In genomic region chr5:174935854-174936474, GRCh38 we compare ENCODE assay signal across 8 cellular contexts.
DNase-seq lines count a peak whose midpoint lies in the region; FAIRE-seq and TF ChIP-seq lines count a peak whose summit lies in the region.

No MANE protein-coding gene starts in this region.

- H3K9ac ChIP-seq in endothelial cell of umbilical vein (replicated peaks; ENCODE audit: extremely low read depth, insufficient read depth, low read length): no peak overlapping the region

- H3K36me3 Mint-ChIP-seq in activated CD4-positive, alpha-beta T cell treated with anti-CD3 and anti-CD28 coated beads, Interleukin-2, amount 10 ng/mL, durations not matched to agents 7 days and 5 days (ENCODE audit: low read depth): no peaks in the 10 kb centered on the region

- POLR2A ChIA-PET in activated CD4-positive, alpha-beta T cell treated with anti-CD3 and anti-CD28 coated beads, Interleukin-2, amount 10 ng/mL, durations not matched to agents 7 days and 5 days (lab: Charles Lee): no interaction called here
- POLR2A ChIA-PET in endothelial cell of umbilical vein (lab: Charles Lee): no interaction called here

- no peak for TF ChIP-seq EP300 in suprapubic skin (IDR thresholded peaks at IDR 0.05)

- no peaks in the 10 kb centered on the region for H3K27me3 Mint-ChIP-seq in activated CD4-positive, alpha-beta T cell treated with anti-CD3 and anti-CD28 coated beads, Interleukin-2, amount 10 ng/mL, durations not matched to agents 7 days and 5 days

- H3K27me3 ChIP-seq in endothelial cell of umbilical vein (ENCODE audit: control insufficient read depth in 2 of 2, insufficient read depth in 2 of 2, low read length in 2 of 2) (no peaks in the 10 kb centered on the region), suprapubic skin (peaks cover 19% of the 10 kb centered on the region)

- H3K4me2 ChIP-seq in endothelial cell of umbilical vein (ENCODE audit: insufficient read depth, low read length): no peak overlapping the region

- WGBS in suprapubic skin: 22% methylated on average over 9 of the region's 9 CpGs

- FAIRE-seq in endothelial cell of umbilical vein (lab: Jason Lieb, UNC): peak; percentile 84

- intact Hi-C loops in endothelial cell of umbilical vein (cut with micrococcal nuclease) (loop anchor here (1.0 to 5.0 kb wide), 3 partner anchors 26 to 1319 kb away; partner anchors contain the start of gene BOD1), posterior vena cava (cut with DNase I) (loop anchor here in 1 of 2 donors (5.0 kb wide), 1 partner anchor 519 kb away; no protein-coding TSS in a partner anchor)

- no peaks in the 10 kb centered on the region for H3K4me1 ChIP-seq in endothelial cell of umbilical vein (ENCODE audit: control insufficient read depth, extremely low read depth, insufficient read depth, low read length)
- H3K4me1 ChIP-seq in suprapubic skin: no peaks in the 10 kb centered on the region

- H3K79me2 ChIP-seq in endothelial cell of umbilical vein (ENCODE audit: control insufficient read depth, insufficient read depth, low read length): no peaks in the 10 kb centered on the region

- no peaks in the 10 kb centered on the region for H3K36me3 ChIP-seq in endothelial cell of umbilical vein (ENCODE audit: control insufficient read depth in 2 of 2, extremely low read depth in 1 of 2, insufficient read depth in 2 of 2, low read length in 2 of 2)
- H3K36me3 ChIP-seq in suprapubic skin: no peaks in the 10 kb centered on the region

- DNase-seq in A172 (ENCODE audit: low spot score) (peak; percentile 70), GM03348 (ENCODE audit: low spot score) (peak; percentile 79), NCI-H1105 (lab: John Stamatoyannopoulos, UW) (peak; percentile 46), endothelial cell of umbilical vein (ENCODE audit: low read depth, low spot score) (peak; percentile 14), midbrain (lab: John Stamatoyannopoulos, UW) (peak; percentile 78), suprapubic skin (ENCODE audit: low spot score in 2 of 2) (no peak), posterior vena cava (ENCODE audit: low spot score) (no peak)
- peak; percentile 16 for DNase-seq in activated CD4-positive, alpha-beta T cell treated with anti-CD3 and anti-CD28 coated beads, Interleukin-2, amount 10 ng/mL, durations not matched to agents 7 days and 5 days

- BruUV-seq in endothelial cell of umbilical vein (replicated peaks; lab: Mats Ljungman, UMichigan): no TSS peak

- H3K9me3 ChIP-seq in endothelial cell of umbilical vein (replicated peaks; ENCODE audit: control insufficient read depth, insufficient read depth, low read length): no peaks in the 10 kb centered on the region
- no peaks in the 10 kb centered on the region for H3K9me3 ChIP-seq in suprapubic skin

- TF ChIP-seq POLR2A in endothelial cell of umbilical vein (IDR thresholded peaks at IDR 0.05; ENCODE audit: low read depth, low read length) (no peak), suprapubic skin (IDR thresholded peaks at IDR 0.05) (no peak)

- H3K4me3 Mint-ChIP-seq in activated CD4-positive, alpha-beta T cell treated with anti-CD3 and anti-CD28 coated beads, Interleukin-2, amount 10 ng/mL, durations not matched to agents 7 days and 5 days: no peak overlapping the region

- no peaks in the 10 kb centered on the region for H3K9me3 Mint-ChIP-seq in activated CD4-positive, alpha-beta T cell treated with anti-CD3 and anti-CD28 coated beads, Interleukin-2, amount 10 ng/mL, durations not matched to agents 7 days and 5 days

- H4K20me1 ChIP-seq in endothelial cell of umbilical vein (replicated peaks; ENCODE audit: control insufficient read depth, extremely low read depth, insufficient read depth, low read length): no peaks in the 10 kb centered on the region

- no peak overlapping the region for H3K27ac Mint-ChIP-seq in activated CD4-positive, alpha-beta T cell treated with anti-CD3 and anti-CD28 coated beads, Interleukin-2, amount 10 ng/mL, durations not matched to agents 7 days and 5 days

- no peak overlapping the region for H3K4me3 ChIP-seq in endothelial cell of umbilical vein (replicated peaks in 1 of 3; ENCODE audit: insufficient read depth in 1 of 3, low read depth in 1 of 3, low read length in 3 of 3)
- no peak overlapping the region for H3K4me3 ChIP-seq in suprapubic skin

- dilution Hi-C loops in endothelial cell of umbilical vein (cut with MboI; ENCODE audit: extremely low pct_ligation_motif_present, low sequenced_read_pairs): no loop called here

- peak; percentile 78 to 86 for TF ChIP-seq CTCF in endothelial cell of umbilical vein (IDR thresholded peaks at IDR 0.05; ENCODE audit: extremely low read depth in 1 of 2, insufficient read depth in 1 of 2, low read depth in 1 of 2, low read length in 2 of 2)
- peak; percentile 60 to 79 for TF ChIP-seq CTCF in suprapubic skin (IDR thresholded peaks at IDR 0.05)

- no peaks in the 10 kb centered on the region for H3K9me1 ChIP-seq in endothelial cell of umbilical vein (replicated peaks; ENCODE audit: control insufficient read depth, extremely low read depth, insufficient read depth, low read length)

- H3K4me1 Mint-ChIP-seq in activated CD4-positive, alpha-beta T cell treated with anti-CD3 and anti-CD28 coated beads, Interleukin-2, amount 10 ng/mL, durations not matched to agents 7 days and 5 days: no peaks in the 10 kb centered on the region

- no peak overlapping the region for H3K27ac ChIP-seq in endothelial cell of umbilical vein (ENCODE audit: insufficient read depth, low read depth, low read length)
- H3K27ac ChIP-seq in suprapubic skin: no peak overlapping the region

- CTCF ChIA-PET in activated CD4-positive, alpha-beta T cell treated with anti-CD3 and anti-CD28 coated beads, Interleukin-2, amount 10 ng/mL, durations not matched to agents 7 days and 5 days (lab: Charles Lee): no interaction called here
- CTCF ChIA-PET in endothelial cell of umbilical vein (lab: Charles Lee): no interaction called here

- H2AFZ ChIP-seq in endothelial cell of umbilical vein (ENCODE audit: low read depth, low read length): no peak overlapping the region

TF ChIP-seq in endothelial cell of umbilical vein, 7 proteins besides CTCF, POLR2A, EP300 and RAD21:
- no peak for TF ChIP-seq JUN (IDR thresholded peaks at IDR 0.05; ENCODE audit: borderline replicate concordance, insufficient read depth, insufficient read length, low read depth)
- no peak for TF ChIP-seq MYC (IDR thresholded peaks at IDR 0.05; ENCODE audit: low read depth, low read length)
- no peak for TF ChIP-seq GATA2 (IDR thresholded peaks at IDR 0.05; ENCODE audit: insufficient read depth, insufficient read length, low read depth, low read length)
- no peak for TF ChIP-seq POLR2AphosphoS5 (IDR thresholded peaks at IDR 0.05; ENCODE audit: insufficient read depth, low read depth, low read length)
- no peak for TF ChIP-seq EZH2 (IDR thresholded peaks at IDR 0.05; ENCODE audit: borderline replicate concordance, low read depth, low read length, severe bottlenecking)
- no peak for TF ChIP-seq FOS (IDR thresholded peaks at IDR 0.05; ENCODE audit: borderline replicate concordance, insufficient read depth, low read length)
TF ChIP-seq in endothelial cell of umbilical vein: peak in this region for 0.

Comparison
In these comparisons a context has a peak if more than half of its experiments do, and no peak if none do; other contexts are left out.
1. DNase-seq: peak in A172 (single experiment), GM03348 (single experiment), NCI-H1105 (single experiment), activated CD4-positive, alpha-beta T cell treated with anti-CD3 and anti-CD28 coated beads, Interleukin-2, amount 10 ng/mL, durations not matched to agents 7 days and 5 days (single experiment), endothelial cell of umbilical vein (single experiment) and midbrain (single experiment); none in suprapubic skin (0 of 2) and posterior vena cava (single experiment).